In genomic region chr13:113808058-113808834, GRCh38 we compare ENCODE assay signal across 20 cellular contexts.
"Had no signal": no experiment of that assay in that cellular context is flagged by ENCODE, and none has a peak within 500 bp of the region (broad histone marks: within the 10 kb centered on the region; RNA-seq: fewer than 3 reads in every experiment).

No MANE protein-coding gene starts in this region.

- H3K27ac Mint-ChIP-seq: naive thymus-derived CD4-positive, alpha-beta T cell; nephron progenitor cell had no signal

- H3K27ac ChIP-seq: dorsolateral prefrontal cortex, esophagus squamous epithelium, gastroesophageal sphincter, psoas muscle, spleen, thoracic aorta, transverse colon had no signal

- H3K27me3 ChIP-seq: dorsolateral prefrontal cortex, esophagus squamous epithelium, gastroesophageal sphincter, spleen, transverse colon had no signal

- ATAC-seq: gastroesophageal sphincter; left lobe of liver; naive thymus-derived CD4-positive, alpha-beta T cell; psoas muscle; sciatic nerve had no signal

- H3K27me3 Mint-ChIP-seq: naive thymus-derived CD4-positive, alpha-beta T cell had no signal

- H3K4me3 ChIP-seq: dorsolateral prefrontal cortex, esophagus squamous epithelium, gastroesophageal sphincter, psoas muscle, spleen, thoracic aorta, transverse colon had no signal

- DNase-seq: cortex of kidney; dorsolateral prefrontal cortex; effector memory CD4-positive, alpha-beta T cell; esophagus squamous epithelium; foreskin fibroblast; glutamatergic neuron; islet precursor cell; mammary epithelial cell; naive thymus-derived CD4-positive, alpha-beta T cell; nephron progenitor cell; psoas muscle; spleen; stimulated activated CD4-positive, alpha-beta T cell treated with anti-CD3 and anti-CD28 coated beads, Interleukin-2, amount 100 ng/mL, for 24 hours; stimulated activated CD4-positive, alpha-beta T cell treated with anti-CD3 and anti-CD28 coated beads, Interleukin-4, amount 100 ng/mL, for 4 hours; stimulated activated naive CD4-positive, alpha-beta T cell treated with Interleukin-2 at 50 U/mL for 16 hours; transverse colon had no signal

- H3K4me1 ChIP-seq: psoas muscle, transverse colon had no signal

- H3K4me1 Mint-ChIP-seq: nephron progenitor cell had no signal

- H3K36me3 ChIP-seq: esophagus squamous epithelium, gastroesophageal sphincter, spleen, thoracic aorta, transverse colon had no signal

- H3K9me3 ChIP-seq: esophagus squamous epithelium, psoas muscle, transverse colon had no signal

- H3K4me3 Mint-ChIP-seq: nephron progenitor cell had no signal
